Comparison of ENCODE assay signal across 14 cellular contexts in genomic region chr16:73546351-73546845, GRCh38.
A peak's percentile ranks its signal among the peaks of the same experiment; 100 is the strongest.
DNase-seq lines count a peak whose midpoint lies in the region; ATAC-seq and TF ChIP-seq lines count a peak whose summit lies in the region.
"Had no signal": no experiment of that assay in that cellular context is flagged by ENCODE, and none has a peak within 500 bp of the region (broad histone marks: within the 10 kb centered on the region; RNA-seq: fewer than 3 reads in every experiment).

No MANE protein-coding gene starts in this region.

- no peaks in the 10 kb centered on the region for H3K9me3 Mint-ChIP-seq in endothelial cell (ENCODE audit: unreplicated experiment)
- H3K9me3 Mint-ChIP-seq: activated T-helper 2 cell treated with anti-CD3 and anti-CD28 coated beads, Interferon-gamma antibody, Interleukin-2, Interleukin-4, amounts not matched to agents 10 μg/mL and 5 μg/mL and 100 μg/mL, durations not matched to agents 14 hours and 24 hours and 36 hours had no signal

- POLR2A ChIA-PET in HEK293 (lab: Yijun Ruan, JAX), result interaction anchor here (0.6 kb wide), 1 partner anchor 237 kb away, joined by 3 read pairs; no protein-coding TSS in a partner anchor

- H3K27ac ChIP-seq in HEK293 (ENCODE audit: extremely low read depth, low read depth, low read length), result no peak overlapping the region
- H3K27ac ChIP-seq: BLaER1 treated with 17β-estradiol and CSF1 and Interleukin-3, amounts not matched to agents 10 nM and 100 nM; parathyroid adenoma; skin epidermis had no signal

- CTCF ChIA-PET in HEK293 (lab: Yijun Ruan, JAX), result no interaction called here

- no peak overlapping the region for H3K4me3 Mint-ChIP-seq in endothelial cell (ENCODE audit: unreplicated experiment)
- H3K4me3 Mint-ChIP-seq: activated CD8-positive, alpha-beta T cell treated with anti-CD3 and anti-CD28 coated beads, Interleukin-2, amount 10 ng/mL, durations not matched to agents 7 days and 5 days had no signal

- H3K36me3 ChIP-seq in HEK293 (ENCODE audit: control insufficient read depth in 2 of 2, insufficient read depth in 1 of 2, low read length in 2 of 2) (no peaks in the 10 kb centered on the region), neuron (ENCODE audit: insufficient read depth, low read length) (no peaks in the 10 kb centered on the region)
- H3K36me3 ChIP-seq: BLaER1 treated with 17β-estradiol and CSF1 and Interleukin-3, amounts not matched to agents 10 nM and 100 nM had no signal

- H3K27ac Mint-ChIP-seq in endothelial cell (ENCODE audit: unreplicated experiment), result no peak overlapping the region
- H3K27ac Mint-ChIP-seq: activated CD8-positive, alpha-beta T cell treated with anti-CD3 and anti-CD28 coated beads, Interleukin-2, amount 10 ng/mL, durations not matched to agents 7 days and 5 days; activated T-helper 2 cell treated with anti-CD3 and anti-CD28 coated beads, Interferon-gamma antibody, Interleukin-2, Interleukin-4, amounts not matched to agents 10 μg/mL and 5 μg/mL and 100 μg/mL, durations not matched to agents 14 hours and 24 hours and 36 hours had no signal

- no peak overlapping the region; the same call in 1 of the 2 replicates for H3K4me3 ChIP-seq in HEK293 (ENCODE audit: low read depth, low read length)
- H3K4me3 ChIP-seq in neuron (ENCODE audit: low read length), result peak overlapping the region; percentile 43
- H3K4me3 ChIP-seq: BLaER1 treated with 17β-estradiol and CSF1 and Interleukin-3, amounts not matched to agents 10 nM and 100 nM; skin epidermis had no signal

- no peaks in the 10 kb centered on the region for H3K27me3 Mint-ChIP-seq in endothelial cell (ENCODE audit: unreplicated experiment)

- no peaks in the 10 kb centered on the region for H3K4me1 ChIP-seq in HEK293 (ENCODE audit: control insufficient read depth, insufficient read depth, low read length)
- peaks cover 85% of the 10 kb centered on the region for H3K4me1 ChIP-seq in neuron (ENCODE audit: insufficient read depth, low read length)
- H3K4me1 ChIP-seq: parathyroid adenoma had no signal

- H3K36me3 Mint-ChIP-seq in endothelial cell (ENCODE audit: low read depth, unreplicated experiment), result no peaks in the 10 kb centered on the region

- no peak for TF ChIP-seq CTCF in HEK293 (tag by site-specific recombination; IDR thresholded peaks at IDR 0.05)
- no peak for TF ChIP-seq CTCF in endothelial cell (IDR thresholded peaks at IDR 0.05; ENCODE audit: unreplicated experiment)

- no peaks in the 10 kb centered on the region for H3K27me3 ChIP-seq in neuron (ENCODE audit: insufficient read depth, low read length)

- H3K9me3 ChIP-seq in HEK293 (ENCODE audit: control insufficient read depth, insufficient read depth, low read depth, low read length) (no peaks in the 10 kb centered on the region), neuron (ENCODE audit: low read length) (no peaks in the 10 kb centered on the region)
- H3K9me3 ChIP-seq: BLaER1 treated with 17β-estradiol and CSF1 and Interleukin-3, amounts not matched to agents 10 nM and 100 nM had no signal

- H2AFZ ChIP-seq in neuron (ENCODE audit: low read depth, low read length), result peak overlapping the region; percentile 13
- H2AFZ ChIP-seq: parathyroid adenoma had no signal

- ATAC-seq in GM21737 (IDR thresholded peaks at IDR 0.05; ENCODE audit: unreplicated experiment), result no peak
- no peak for ATAC-seq in GM18861 (IDR thresholded peaks at IDR 0.05; ENCODE audit: unreplicated experiment)
- ATAC-seq: activated CD8-positive, alpha-beta T cell treated with anti-CD3 and anti-CD28 coated beads, Interleukin-2, amount 10 ng/mL, durations not matched to agents 7 days and 5 days had no signal

- DNase-seq in NCI-H2227 (lab: John Stamatoyannopoulos, UW; ENCODE audit: unreplicated experiment), result peak; percentile 81
- peak; percentile 52 for DNase-seq in ecto neural progenitor cell (ENCODE audit: low spot score)
- DNase-seq in endothelial cell (ENCODE audit: low spot score), result no peak
- DNase-seq: activated CD8-positive, alpha-beta T cell treated with anti-CD3 and anti-CD28 coated beads, Interleukin-2, amount 10 ng/mL, durations not matched to agents 7 days and 5 days; amygdala; DMS79 had no signal

- H3K4me1 Mint-ChIP-seq in endothelial cell (ENCODE audit: unreplicated experiment), result peaks cover 20% of the 10 kb centered on the region

TF ChIP-seq in HEK293, 187 proteins besides CTCF, POLR2A, EP300 and RAD21:
- TF ChIP-seq GLI2 (tag by site-specific recombination; IDR thresholded peaks at IDR 0.05; ENCODE audit: borderline replicate concordance, low read depth) (no peak), WT1 (tag by site-specific recombination; IDR thresholded peaks at IDR 0.05) (no peak), ZNF623 (tag by site-specific recombination; IDR thresholded peaks at IDR 0.05) (no peak), ZNF148 (tag by site-specific recombination; IDR thresholded peaks at IDR 0.05; ENCODE audit: borderline replicate concordance) (no peak), ZBTB20 (tag by site-specific recombination; IDR thresholded peaks at IDR 0.05) (peak; percentile 85), ZSCAN23 (tag by site-specific recombination; IDR thresholded peaks at IDR 0.05) (no peak), IKZF3 (tag by site-specific recombination; IDR thresholded peaks at IDR 0.05) (no peak), ZNF335 (tag by site-specific recombination; conservative IDR thresholded peaks at IDR 0.05) (peak; percentile 94), ZBTB44 (tag by site-specific recombination; IDR thresholded peaks at IDR 0.05) (peak; percentile 72), MZF1 (tag by site-specific recombination; IDR thresholded peaks at IDR 0.05; ENCODE audit: borderline replicate concordance) (no peak), ZNF626 (tag by site-specific recombination; IDR thresholded peaks at IDR 0.05) (no peak), SP7 (tag by site-specific recombination; IDR thresholded peaks at IDR 0.05) (no peak), ZNF324 (tag by site-specific recombination; IDR thresholded peaks at IDR 0.05) (no peak), ZNF169 (tag by site-specific recombination; IDR thresholded peaks at IDR 0.05) (peak; percentile 83)
TF ChIP-seq in HEK293: peak in this region for 4.
